In the genomic region with DNA sequence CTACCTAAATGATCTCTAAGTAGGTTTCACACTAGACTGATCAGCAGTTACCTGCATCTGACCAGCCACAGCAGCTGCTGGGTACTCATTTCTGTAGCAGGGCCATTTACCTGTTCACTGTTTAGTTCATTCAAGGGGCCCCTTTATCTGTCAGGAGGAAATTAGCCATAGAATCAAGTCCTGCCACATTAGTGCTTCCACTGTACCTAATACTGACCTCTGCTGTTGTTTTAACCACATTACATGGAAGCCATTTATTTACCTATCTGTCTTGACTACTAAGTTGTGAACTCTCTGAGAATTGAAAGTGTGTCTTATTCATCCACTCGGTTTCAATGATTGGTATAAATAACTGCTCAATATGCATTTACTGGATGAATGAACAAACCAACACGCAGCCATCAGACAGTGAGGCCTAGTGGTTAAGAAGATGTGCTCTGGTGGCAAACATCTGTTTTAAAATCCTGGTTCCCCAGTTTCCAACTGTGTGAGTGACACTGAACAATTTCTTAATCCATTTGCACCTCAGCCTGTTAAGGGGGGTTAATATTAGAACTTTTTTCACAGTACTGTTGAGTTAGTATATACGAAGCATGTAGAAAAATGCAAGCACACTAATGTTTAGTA, we compare ENCODE assay signal across 8 cellular contexts. TPM values are rescaled to one million over a fixed set of nuclear protein-coding genes. Genes with fewer than 3 reads are reported as not detected.
DNase-seq lines count a peak whose midpoint lies in the region; ATAC-seq, FAIRE-seq and TF ChIP-seq lines count a peak whose summit lies in the region.

No MANE protein-coding gene starts in this region.

- intact Hi-C loops in GM12878 (cut with micrococcal nuclease; ENCODE audit: unreplicated experiment), result loop anchor here (1.0 to 5.0 kb wide), 4 partner anchors 30 to 354 kb away; partner anchors contain the start of gene ANXA5

- in situ Hi-C loops in GM12878 (cut with MboI), result loop anchor here (5.0 kb wide), 1 partner anchor 244 kb away; no protein-coding TSS in a partner anchor

- H3K4me3 ChIP-seq in GM12878 (no peak overlapping the region), keratinocyte (ENCODE audit: control insufficient read depth in 2 of 3, extremely low read depth in 1 of 3, insufficient read depth in 2 of 3, low read depth in 1 of 3, low read length in 3 of 3) (no peak overlapping the region), suprapubic skin (no peak overlapping the region)

- peaks cover 11% of the 10 kb centered on the region for H3K4me1 ChIP-seq in GM12878 (ENCODE audit: control insufficient read depth, insufficient read depth, low read length)
- H3K4me1 ChIP-seq in keratinocyte (ENCODE audit: control insufficient read depth, extremely low read depth, insufficient read depth, low read length), result peaks cover 19% of the 10 kb centered on the region
- no peaks in the 10 kb centered on the region for H3K4me1 ChIP-seq in suprapubic skin

- H3K79me2 ChIP-seq in GM12878 (ENCODE audit: control insufficient read depth, insufficient read depth, low read length) (no peaks in the 10 kb centered on the region), keratinocyte (ENCODE audit: control insufficient read depth, insufficient read depth, low read length) (no peaks in the 10 kb centered on the region)

- H3K27ac ChIP-seq in GM12878 (ENCODE audit: control insufficient read depth, insufficient read depth) (no peak overlapping the region), keratinocyte (ENCODE audit: control insufficient read depth, insufficient read depth, low read length) (no peak overlapping the region), suprapubic skin (no peak overlapping the region)

- H3K36me3 ChIP-seq in GM12878 (ENCODE audit: control insufficient read depth in 2 of 2, insufficient read depth in 2 of 2, low read length in 1 of 2) (no peaks in the 10 kb centered on the region), keratinocyte (ENCODE audit: control insufficient read depth in 2 of 2, extremely low read depth in 1 of 2, insufficient read depth in 2 of 2, low read length in 2 of 2) (no peaks in the 10 kb centered on the region), suprapubic skin (no peaks in the 10 kb centered on the region)

- CTCF ChIA-PET in GM12878 (lab: Yijun Ruan, JAX), result interaction anchor here (0.7 to 2.3 kb wide), 4 partner anchors 10 to 776 kb away, joined by 3 to 8 read pairs (median 4); no protein-coding TSS in a partner anchor

- H3K27me3 ChIP-seq in GM12878 (replicated peaks in 1 of 2; ENCODE audit: control insufficient read depth in 2 of 2, insufficient read depth in 2 of 2, low read length in 1 of 2), result no peaks in the 10 kb centered on the region; a peak in 1 of 4 replicates
- H3K27me3 ChIP-seq in keratinocyte (ENCODE audit: control insufficient read depth, extremely low read depth, insufficient read depth, low read length), result no peaks in the 10 kb centered on the region
- H3K27me3 ChIP-seq in suprapubic skin, result no peaks in the 10 kb centered on the region

- ATAC-seq in GM19025 (IDR thresholded peaks at IDR 0.05; ENCODE audit: low read depth, unreplicated experiment) (peak; percentile 88), HG03095 (IDR thresholded peaks at IDR 0.05; ENCODE audit: unreplicated experiment) (peak; percentile 98), GM12878 (peak; percentile 97)

- H3K9ac ChIP-seq in GM12878 (ENCODE audit: control insufficient read depth, insufficient read depth, low read length) (no peak overlapping the region), keratinocyte (ENCODE audit: control insufficient read depth, extremely low read depth, insufficient read depth, low read length) (no peak overlapping the region)

- H3K9me3 ChIP-seq in GM12878 (replicated peaks; ENCODE audit: control insufficient read depth, insufficient read depth, low read length) (no peaks in the 10 kb centered on the region), keratinocyte (ENCODE audit: control insufficient read depth, low read depth, low read length) (no peaks in the 10 kb centered on the region), suprapubic skin (no peaks in the 10 kb centered on the region)

- POLR2A ChIA-PET in GM12878 (lab: Charles Lee), result no interaction called here

- H2AFZ ChIP-seq in GM12878 (ENCODE audit: control insufficient read depth, low read depth, low read length), result peak overlapping the region; percentile 83
- no peak overlapping the region for H2AFZ ChIP-seq in keratinocyte (ENCODE audit: control insufficient read depth, low read length)

- peak; percentile 97 for FAIRE-seq in GM12878 (lab: Jason Lieb, UNC)
- FAIRE-seq in keratinocyte (lab: Jason Lieb, UNC), result peak; percentile 69

- TF ChIP-seq RAD21 in GM12878 (IDR thresholded peaks at IDR 0.05; ENCODE audit: insufficient read depth, low read depth, low read length), result peak; percentile 81

- H4K20me1 ChIP-seq in GM12878 (ENCODE audit: control insufficient read depth, insufficient read depth), result no peaks in the 10 kb centered on the region
- no peaks in the 10 kb centered on the region for H4K20me1 ChIP-seq in keratinocyte (ENCODE audit: control insufficient read depth, extremely low read depth, insufficient read depth, low read length)

- H3K9me1 ChIP-seq in keratinocyte (ENCODE audit: control insufficient read depth, extremely low read depth, insufficient read depth, low read length), result no peaks in the 10 kb centered on the region

- H3K4me2 ChIP-seq in GM12878 (ENCODE audit: control insufficient read depth, insufficient read depth), result peak overlapping the region; percentile 64; the same call in 1 of the 2 replicates
- H3K4me2 ChIP-seq in keratinocyte (ENCODE audit: control insufficient read depth, extremely low read depth, insufficient read depth, low read depth, low read length), result no peak overlapping the region

- TF ChIP-seq EP300 in GM12878 (IDR thresholded peaks at IDR 0.05; ENCODE audit: borderline replicate concordance in 1 of 2, control insufficient read depth in 1 of 2, low read depth in 2 of 2, low read length in 2 of 2) (no peak), suprapubic skin (IDR thresholded peaks at IDR 0.05) (no peak)

- 9% methylated on average over 3 of the region's 3 CpGs for WGBS in GM12878 (ENCODE audit: insufficient coverage, insufficient replicate concordance, low lambda C conversion rate, missing lambda C conversion rate)
- 47% methylated on average over 3 of the region's 3 CpGs for WGBS in suprapubic skin

- peak; percentile 57 to 75 (median 68); a peak in 5 of 6 replicates for TF ChIP-seq CTCF in GM12878 (IDR thresholded peaks at IDR 0.05 in 2 of 3, conservative IDR thresholded peaks at IDR 0.05 in 1 of 3; ENCODE audit: control insufficient read depth in 2 of 3, extremely low read depth in 1 of 3, insufficient read depth in 1 of 3, low read depth in 3 of 3, low read length in 3 of 3)
- TF ChIP-seq CTCF in keratinocyte (optimal IDR thresholded peaks at IDR 0.05 in 1 of 3, IDR thresholded peaks at IDR 0.05 in 1 of 3, conservative IDR thresholded peaks at IDR 0.05 in 1 of 3; ENCODE audit: extremely low read depth in 1 of 3, insufficient read depth in 2 of 3, low read length in 3 of 3), result peak; percentile 15 to 62 (median 53)
- peak; percentile 28 to 57 for TF ChIP-seq CTCF in suprapubic skin (IDR thresholded peaks at IDR 0.05)

- SMC1A ChIA-PET in GM12878 (lab: Charles Lee; ENCODE audit: uncharacterized antibody, unreplicated experiment), result interaction anchor here (1.6 to 3.5 kb wide), 3 partner anchors 15 to 357 kb away, joined by 3 to 17 read pairs (median 4); no protein-coding TSS in a partner anchor

- dilution Hi-C loops in keratinocyte (cut with MboI; ENCODE audit: extremely low pct_ligation_motif_present, low sequenced_read_pairs), result no loop called here

- DNase-seq in NCI-H1417 (lab: John Stamatoyannopoulos, UW) (peak; percentile 0 to 72 (median 25)), NCI-H1417 treated with DMSO at 0.1 percent for 48 hours (lab: John Stamatoyannopoulos, UW) (no peak), NCI-H774 (lab: John Stamatoyannopoulos, UW) (peak; percentile 6), GM12878 (ENCODE audit: low read depth, low spot score) (peak; percentile 47), keratinocyte (ENCODE audit: low read depth, low spot score) (no peak), suprapubic skin (ENCODE audit: low spot score in 2 of 2) (no peak)

- RAD21 ChIA-PET in GM12878 (lab: Charles Lee; ENCODE audit: unreplicated experiment), result interaction anchor here (1.4 kb wide), 1 partner anchor 264 kb away, joined by 4 read pairs; no protein-coding TSS in a partner anchor

- BruUV-seq in GM12878 (replicated peaks; lab: Mats Ljungman, UMichigan), result no TSS peak

- TF ChIP-seq POLR2A in GM12878 (IDR thresholded peaks at IDR 0.05; ENCODE audit: low read depth, low read length) (no peak), suprapubic skin (IDR thresholded peaks at IDR 0.05) (no peak)

RNA-seq across cellular contexts. Expression of gene ANXA5, which starts 30.0 kb away (rescaled TPM):
- total RNA-seq in GM12878 (2013; cell fraction: nucleolus; rRNA removed), result 49.2 and 54.5 TPM in 2 replicates
- total RNA-seq in GM12878 (2014; rRNA removed) (101 and 122 TPM in 2 replicates), GM12878 (2014; rRNA removed; fragmentation: Illumina TruSeq; extraction: Trizol) (150 and 156 TPM in 2 replicates), GM12878 (2021) (102 and 108 TPM in 2 replicates), suprapubic skin (100 to 1,000 TPM; 101 to 107 (median 102) TPM)
- 98.6 TPM for polyA plus RNA-seq in GM12878 (2011; ENCODE audit: low read depth)
- polyA plus RNA-seq in GM12878 (2011; rRNA removed) (166 and 189 TPM in 2 replicates), GM12878 (2014; fragmentation: Illumina TruSeq; extraction: Trizol) (172 and 208 TPM in 2 replicates), GM12878 (2014; fragmentation: Nextera tagmentation; extraction: Ambion mirVana) (100 to 1,000 TPM; 218 to 249 TPM), GM12878 (2014; rRNA removed) (97.2 and 120 TPM in 2 replicates), GM12878 (2016; fragmentation: Nextera tagmentation; extraction: Ambion mirVana) (100 to 1,000 TPM; 201 to 203 TPM), keratinocyte (318 to 527 TPM (median 512 TPM) in 3 replicates)
- polyA plus RNA-seq in GM12878 (2011; cell fraction: cytosol; rRNA removed), result 121 and 124 TPM in 2 replicates
- 106 and 126 TPM in 2 replicates for polyA plus RNA-seq in GM12878 (2011; cell fraction: nucleus; rRNA removed)
- 94.2 and 108 TPM in 2 replicates for polyA plus RNA-seq in GM12878 (2012)
- 68.4 and 109 TPM in 2 replicates for polyA minus RNA-seq in GM12878 (2011; rRNA and poly(A)+ RNA removed)
- 80.8 and 85.0 TPM in 2 replicates for polyA minus RNA-seq in GM12878 (2011; cell fraction: cytosol; rRNA and poly(A)+ RNA removed)
- 26.1 and 35.2 TPM in 2 replicates for polyA minus RNA-seq in GM12878 (2011; cell fraction: nucleus; rRNA and poly(A)+ RNA removed)
- polyA plus RNA-seq in keratinocyte (2011; ENCODE audit: low read depth), result 211 TPM
- 330 and 533 TPM in 2 replicates for polyA plus RNA-seq in keratinocyte (2011; cell fraction: cytosol; rRNA removed)
- polyA plus RNA-seq in keratinocyte (2011; cell fraction: nucleus; rRNA removed), result 283 and 314 TPM in 2 replicates
- polyA plus RNA-seq in keratinocyte (2012; ENCODE audit: low replicate concordance), result 134 and 409 TPM in 2 replicates
- polyA minus RNA-seq in keratinocyte, result 100 to 249 TPM (median 157 TPM) in 3 replicates
- 298 TPM for polyA minus RNA-seq in keratinocyte (2011; cell fraction: cytosol; rRNA and poly(A)+ RNA removed)
- polyA minus RNA-seq in keratinocyte (2011; cell fraction: nucleus; rRNA and poly(A)+ RNA removed), result 63.0 and 106 TPM in 2 replicates

RNA-seq across cellular contexts. Expression of gene SMIM43, which starts 38.2 kb away (rescaled TPM):
- total RNA-seq in GM12878 (2013; cell fraction: nucleolus; rRNA removed), result not detected in 2 replicates
- total RNA-seq in GM12878 (2014; rRNA removed) (not detected in 2 replicates), GM12878 (2014; rRNA removed; fragmentation: Illumina TruSeq; extraction: Trizol) (not detected in 2 replicates), GM12878 (2021) (not detected in 2 replicates), suprapubic skin (not detected)
- polyA plus RNA-seq in GM12878 (2011; ENCODE audit: low read depth), result not detected
- polyA plus RNA-seq in GM12878 (2011; rRNA removed) (0.04 and 0.12 TPM in 2 replicates), GM12878 (2014; fragmentation: Illumina TruSeq; extraction: Trizol) (not detected in 2 replicates), GM12878 (2014; fragmentation: Nextera tagmentation; extraction: Ambion mirVana) (not detected), GM12878 (2014; rRNA removed) (not detected in 2 replicates), GM12878 (2016; fragmentation: Nextera tagmentation; extraction: Ambion mirVana) (not detected), keratinocyte (0.03 TPM in 1 of 3 replicates, not detected in the others)
- 0.12 and 0.13 TPM in 2 replicates for polyA plus RNA-seq in GM12878 (2011; cell fraction: cytosol; rRNA removed)
- 0.16 and 0.27 TPM in 2 replicates for polyA plus RNA-seq in GM12878 (2011; cell fraction: nucleus; rRNA removed)
- polyA plus RNA-seq in GM12878 (2012), result not detected in 2 replicates
- 0.07 TPM in 1 of 2 replicates, not detected in the other for polyA minus RNA-seq in GM12878 (2011; rRNA and poly(A)+ RNA removed)
- not detected in 2 replicates for polyA minus RNA-seq in GM12878 (2011; cell fraction: cytosol; rRNA and poly(A)+ RNA removed)
- polyA minus RNA-seq in GM12878 (2011; cell fraction: nucleus; rRNA and poly(A)+ RNA removed), result not detected in 2 replicates
- polyA plus RNA-seq in keratinocyte (2011; ENCODE audit: low read depth), result not detected
- not detected in 2 replicates for polyA plus RNA-seq in keratinocyte (2011; cell fraction: cytosol; rRNA removed)
- not detected in 2 replicates for polyA plus RNA-seq in keratinocyte (2011; cell fraction: nucleus; rRNA removed)
- polyA plus RNA-seq in keratinocyte (2012; ENCODE audit: low replicate concordance), result not detected in 2 replicates
- polyA minus RNA-seq in keratinocyte, result not detected in 3 replicates
- not detected for polyA minus RNA-seq in keratinocyte (2011; cell fraction: cytosol; rRNA and poly(A)+ RNA removed)
- polyA minus RNA-seq in keratinocyte (2011; cell fraction: nucleus; rRNA and poly(A)+ RNA removed), result not detected in 2 replicates

Comparison
In these comparisons a context has a peak if more than half of its experiments do, and no peak if none do; other contexts are left out.
1. DNase-seq: peak in NCI-H1417 (3 of 3), NCI-H774 (single experiment) and GM12878 (single experiment); none in NCI-H1417 treated with DMSO at 0.1 percent for 48 hours (single experiment), keratinocyte (single experiment) and suprapubic skin (0 of 2).
2. Peak in every context shown above with its lines, with median percentiles within 50 percentile points of each other: ATAC-seq and CTCF ChIP-seq.